In genomic region chr11:126061707-126062678, GRCh38 we compare ENCODE assay signal across 8 cellular contexts. TPM values are rescaled to one million over a fixed set of nuclear protein-coding genes. Genes with fewer than 3 reads are reported as not detected.
DNase-seq lines count a peak whose midpoint lies in the region; ATAC-seq, FAIRE-seq and TF ChIP-seq lines count a peak whose summit lies in the region.

No MANE protein-coding gene starts in this region.

- H3K4me3 ChIP-seq in HUES6 (ENCODE audit: low read depth, low read length) = peak overlapping the region; percentile 67
- H3K4me3 ChIP-seq in bronchial epithelial cell (ENCODE audit: low read depth, low read length) = peak overlapping the region; percentile 54

- peaks cover 13% of the 10 kb centered on the region for H3K4me1 ChIP-seq in HUES6 (ENCODE audit: control insufficient read depth, insufficient read depth, low read length)

- DNase-seq in activated CD4-positive, CD25-positive, alpha-beta regulatory T cell treated with anti-CD3 and anti-CD28 coated beads, Interleukin-2, amount 50 U/mL, for 16 hours (ENCODE audit: low read depth, low spot score) = peak; percentile 10
- DNase-seq in SHP77 treated with DMSO at 0.1 percent for 48 hours (lab: John Stamatoyannopoulos, UW) (peak; percentile 34), bronchial epithelial cell (ENCODE audit: low read depth) (peak; percentile 45), kidney glomerular epithelial cell (lab: John Stamatoyannopoulos, UW) (peak; percentile 46)
- peak; percentile 4 to 12 (median 6) for DNase-seq in stimulated activated CD4-positive, alpha-beta T cell treated with anti-CD3 and anti-CD28 coated beads, Interleukin-1b, Interleukin-23, amount 100 ng/mL, for 24 hours (ENCODE audit: low read depth in 4 of 4, low spot score in 1 of 4)

- no peaks in the 10 kb centered on the region for H3K9me3 ChIP-seq in HUES6 (ENCODE audit: control insufficient read depth, insufficient read depth, low read depth, low read length)

- H3K36me3 ChIP-seq in HUES6 (ENCODE audit: control insufficient read depth, insufficient read depth, low read length) (no peaks in the 10 kb centered on the region), bronchial epithelial cell (ENCODE audit: control insufficient read depth, insufficient read depth, low read length) (no peaks in the 10 kb centered on the region)

- H3K27me3 ChIP-seq in HUES6 (ENCODE audit: control insufficient read depth, insufficient read depth, low read length) (0 out of 2 replicates have a peak, but pooled peaks cover 5% of the 10 kb centered on the region), bronchial epithelial cell (ENCODE audit: control insufficient read depth, insufficient read depth, low read length) (peaks cover 7% of the 10 kb centered on the region)

- H3K27ac ChIP-seq in HUES6 (ENCODE audit: low read depth, low read length) = no peak overlapping the region

- ATAC-seq in activated CD4-positive, CD25-positive, alpha-beta regulatory T cell treated with anti-CD3 and anti-CD28 coated beads, Interleukin-2, amount 50 U/mL, for 24 hours = no peak
- no peak for ATAC-seq in HG03571 (IDR thresholded peaks at IDR 0.05; ENCODE audit: unreplicated experiment)

- peak; percentile 72 for TF ChIP-seq CTCF in bronchial epithelial cell (IDR thresholded peaks at IDR 0.05; ENCODE audit: insufficient read depth, low read length, severe bottlenecking)

- H3K9ac ChIP-seq in HUES6 (ENCODE audit: low read length) = peak overlapping the region; percentile 51

- no peak for FAIRE-seq in bronchial epithelial cell (lab: Jason Lieb, UNC)

RNA-seq across cellular contexts. Expression of gene CDON, which starts 0.7 kb away (rescaled TPM):
- total RNA-seq in bronchial epithelial cell = 2.9 TPM in 2 replicates
